ENCODE assay signal across 27 cellular contexts in the genomic region with DNA sequence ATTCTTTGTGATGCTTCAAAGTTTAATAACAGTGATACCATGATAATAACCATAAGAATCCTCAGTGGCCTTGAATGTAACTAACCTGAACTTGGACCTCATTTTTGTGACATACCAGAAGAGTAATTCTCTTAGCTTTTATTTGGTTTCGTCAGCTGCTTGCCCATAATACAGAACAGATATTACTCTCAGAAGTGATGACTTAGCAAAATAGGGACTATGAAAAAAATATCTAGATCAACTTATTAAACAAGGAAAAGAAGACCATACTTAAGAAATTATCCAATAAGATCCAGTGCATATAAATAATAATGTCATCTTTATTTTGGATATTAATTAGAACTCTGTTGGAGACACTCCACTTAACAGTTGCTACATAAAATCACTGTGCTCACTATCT.
"Had no signal": no experiment of that assay in that cellular context is flagged by ENCODE, and none has a peak within 500 bp of the region (broad histone marks: within the 10 kb centered on the region; RNA-seq: fewer than 3 reads in every experiment).

No MANE protein-coding gene starts in this region.

- ATAC-seq: left colon; left lung; lower lobe of right lung; naive thymus-derived CD8-positive, alpha-beta T cell; sciatic nerve; stimulated activated naive B cell treated with anti-CD40 and anti-IgM and Interleukin-4, amounts not matched to agents 10 μg/mL and 1 μg/mL and 100 μg/mL, for 72 hours; stimulated activated naive CD8-positive, alpha-beta T cell treated with anti-CD3 and anti-CD28 coated beads, Interleukin-15, Interleukin-2, amounts not matched to agents 100 U/mL and 50 U/mL, for 24 hours had no signal

- H3K27me3 Mint-ChIP-seq: naive thymus-derived CD8-positive, alpha-beta T cell; progenitor cell of endocrine pancreas; stimulated activated naive B cell treated with anti-CD40 and anti-IgM and Interleukin-4, amounts not matched to agents 10 μg/mL and 1 μg/mL and 100 μg/mL, for 72 hours had no signal

- FAIRE-seq: keratinocyte had no signal

- H3K27ac Mint-ChIP-seq: naive thymus-derived CD8-positive, alpha-beta T cell; progenitor cell of endocrine pancreas; stimulated activated naive B cell treated with anti-CD40 and anti-IgM and Interleukin-4, amounts not matched to agents 10 μg/mL and 1 μg/mL and 100 μg/mL, for 72 hours had no signal

- H3K36me3 Mint-ChIP-seq: naive thymus-derived CD8-positive, alpha-beta T cell; stimulated activated naive B cell treated with anti-CD40 and anti-IgM and Interleukin-4, amounts not matched to agents 10 μg/mL and 1 μg/mL and 100 μg/mL, for 72 hours had no signal

- H3K27ac ChIP-seq: left lung, lower lobe of right lung, neutrophil, right atrium auricular region, skin epidermis, stomach, testis, thyroid gland, transverse colon, upper lobe of left lung had no signal

- H3K4me1 ChIP-seq: lower lobe of right lung, right atrium auricular region, stomach, testis, transverse colon, upper lobe of left lung had no signal

- H3K36me3 ChIP-seq: left lung, lower lobe of right lung, neutrophil, right atrium auricular region, stomach, thyroid gland, transverse colon, upper lobe of left lung had no signal

- H3K9me3 ChIP-seq: left lung, lower lobe of right lung, neutrophil, right atrium auricular region, stomach, testis, thyroid gland, transverse colon, upper lobe of left lung had no signal

- H3K4me3 ChIP-seq: left lung, lower lobe of right lung, right atrium auricular region, skin epidermis, stomach, testis, thyroid gland, transverse colon, upper lobe of left lung had no signal

- H3K9me3 Mint-ChIP-seq: naive thymus-derived CD8-positive, alpha-beta T cell; nephron; neural crest cell; stimulated activated naive B cell treated with anti-CD40 and anti-IgM and Interleukin-4, amounts not matched to agents 10 μg/mL and 1 μg/mL and 100 μg/mL, for 72 hours had no signal

- H3K27me3 ChIP-seq: neutrophil, stomach, testis, thyroid gland, transverse colon, upper lobe of left lung had no signal

- DNase-seq: hippocampal formation; left colon; left lung; lower lobe of right lung; mammary epithelial cell; mesenchymal stem cell; naive thymus-derived CD8-positive, alpha-beta T cell; occipital lobe; stimulated activated CD4-positive, alpha-beta T cell treated with anti-CD3 and anti-CD28 coated beads, Interleukin-12 subunit alpha, Interleukin-12 subunit beta, amount 100 ng/mL, for 4 hours; stimulated activated CD4-positive, alpha-beta T cell treated with anti-CD3 and anti-CD28 coated beads, Interleukin-15, amount 100 ng/mL, for 24 hours; stimulated activated CD4-positive, alpha-beta T cell treated with anti-CD3 and anti-CD28 coated beads, Interleukin-2, amount 100 ng/mL, for 24 hours; stimulated activated CD4-positive, alpha-beta T cell treated with anti-CD3 and anti-CD28 coated beads, Interleukin-4, amount 100 ng/mL, for 1 hour; stimulated activated naive B cell treated with anti-CD40 and anti-IgM and Interleukin-4, amounts not matched to agents 10 μg/mL and 1 μg/mL and 100 μg/mL, for 72 hours; stimulated activated naive CD8-positive, alpha-beta T cell treated with anti-CD3 and anti-CD28 coated beads, Interleukin-15, Interleukin-2, amounts not matched to agents 100 U/mL and 50 U/mL, for 24 hours; stomach; testis; thyroid gland; transverse colon; upper lobe of left lung had no signal

- H3K4me3 Mint-ChIP-seq: naive thymus-derived CD8-positive, alpha-beta T cell; nephron; neural crest cell; stimulated activated naive B cell treated with anti-CD40 and anti-IgM and Interleukin-4, amounts not matched to agents 10 μg/mL and 1 μg/mL and 100 μg/mL, for 72 hours had no signal

- H3K4me1 Mint-ChIP-seq: naive thymus-derived CD8-positive, alpha-beta T cell; stimulated activated naive B cell treated with anti-CD40 and anti-IgM and Interleukin-4, amounts not matched to agents 10 μg/mL and 1 μg/mL and 100 μg/mL, for 72 hours had no signal
